ENCODE assay signal across 8 cellular contexts in the genomic region with DNA sequence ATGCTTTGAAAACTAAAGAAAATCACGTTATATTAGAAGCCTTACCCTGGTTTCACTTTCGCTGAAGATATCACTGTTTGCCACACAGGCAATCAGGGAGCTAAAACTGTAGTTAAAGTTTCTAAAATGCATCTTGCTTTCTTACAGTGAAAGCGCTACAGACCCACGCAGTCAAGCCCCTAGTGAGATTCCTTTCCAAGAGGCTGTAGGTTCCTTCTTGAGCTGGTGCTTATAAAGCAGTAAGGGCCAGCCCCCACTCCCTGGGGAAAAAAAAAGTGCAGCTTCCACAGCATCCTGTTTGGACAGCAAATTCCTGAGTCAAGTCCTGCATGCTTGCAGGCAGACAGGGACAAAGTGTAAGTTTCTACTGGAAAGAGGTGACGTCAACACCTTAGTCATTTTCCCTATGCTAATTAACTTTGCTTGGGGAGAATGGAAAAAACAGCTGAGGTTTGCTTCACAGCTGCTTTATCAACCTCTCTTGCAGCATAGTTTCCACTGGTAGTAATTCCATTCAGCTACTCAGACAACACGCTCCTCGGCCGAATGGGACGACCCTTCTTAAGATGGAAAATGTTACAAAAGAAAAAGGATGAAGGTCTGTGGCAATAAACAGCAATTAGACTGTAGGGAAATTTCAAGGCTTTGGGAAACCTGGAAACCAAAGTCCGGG. TPM values are rescaled to one million over a fixed set of nuclear protein-coding genes. Genes with fewer than 3 reads are reported as not detected.
DNase-seq lines count a peak whose midpoint lies in the region; ATAC-seq and TF ChIP-seq lines count a peak whose summit lies in the region.

No MANE protein-coding gene starts in this region.

- 0% methylated on average over 1 of the region's 10 CpGs; no CpG with 5 or more reads in 1 of the 2 experiments for WGBS in IMR-90 (ENCODE audit: extremely low coverage in 2 of 2, insufficient read length in 1 of 2), 2 experiments

- peak overlapping the region; percentile 72 for H3K4me3 Mint-ChIP-seq in activated T-cell treated with anti-CD3 and anti-CD28 coated beads, Interleukin-2, amount 50 U/mL, for 24 hours
- peak overlapping the region in 9 of 10 donors; percentile 39 to 76 (median 57) for H3K4me3 Mint-ChIP-seq in naive thymus-derived CD8-positive, alpha-beta T cell

- H4K20me1 ChIP-seq in IMR-90 (ENCODE audit: insufficient read depth, low read length) (peaks cover 24% of the 10 kb centered on the region), fibroblast of lung (ENCODE audit: control insufficient read depth, extremely low read depth, insufficient read depth, low read length) (no peaks in the 10 kb centered on the region)

- H3K27me3 Mint-ChIP-seq in activated T-cell treated with anti-CD3 and anti-CD28 coated beads, Interleukin-2, amount 50 U/mL, for 24 hours, result no peaks in the 10 kb centered on the region
- no peaks in the 10 kb centered on the region for H3K27me3 Mint-ChIP-seq in naive thymus-derived CD8-positive, alpha-beta T cell

- peak overlapping the region; percentile 91 for H3K18ac ChIP-seq in IMR-90 (ENCODE audit: low read depth, low read length)

- H2BK5ac ChIP-seq in IMR-90 (ENCODE audit: low read depth, low read length, poor library complexity, severe bottlenecking), result peak overlapping the region; percentile 98

- no peak overlapping the region for H2AK9ac ChIP-seq in IMR-90 (replicated peaks; ENCODE audit: low read depth, low read length, poor library complexity)

- H3K4me1 Mint-ChIP-seq in activated T-cell treated with anti-CD3 and anti-CD28 coated beads, Interleukin-2, amount 50 U/mL, for 24 hours (ENCODE audit: low read depth), result peaks cover 57% of the 10 kb centered on the region
- H3K4me1 Mint-ChIP-seq in naive thymus-derived CD8-positive, alpha-beta T cell, result peaks cover 2 to 20% (median 10%) of the 10 kb centered on the region in 4 donors

- CTCF ChIA-PET in GM10248 (lab: Yijun Ruan, JAX) (interaction anchor here (0.9 to 3.2 kb wide), 6 partner anchors 9 to 166 kb away, joined by 3 to 21 read pairs (median 4); no protein-coding TSS in a partner anchor), IMR-90 (lab: Yijun Ruan, JAX) (interaction anchor here (1.4 to 3.2 kb wide), 2 partner anchors 16 to 76 kb away, joined by 4 to 15 read pairs; no protein-coding TSS in a partner anchor)

- ATAC-seq in IMR-90 (ENCODE audit: low read depth), result peak; percentile 79
- no peak for ATAC-seq in naive thymus-derived CD8-positive, alpha-beta T cell
- ATAC-seq in HG03097 (IDR thresholded peaks at IDR 0.05; ENCODE audit: low FRiP score, unreplicated experiment), result no peak

- peak; percentile 99 for TF ChIP-seq POLR2A in IMR-90 (IDR thresholded peaks at IDR 0.05; ENCODE audit: low read depth, low read length)

- H4K5ac ChIP-seq in IMR-90 (ENCODE audit: low read depth, low read length), result peak overlapping the region; percentile 80

- in situ Hi-C loops in IMR-90 (cut with MboI; ENCODE audit: low sequenced_read_pairs), result no loop called here

- H3K4me3 ChIP-seq in IMR-90 (ENCODE audit: insufficient read depth, low read depth, low read length) (peak overlapping the region; percentile 57), fibroblast of lung (replicated peaks in 1 of 4; ENCODE audit: control extremely low read depth in 1 of 4, insufficient read depth in 1 of 4, low read depth in 3 of 4, low read length in 4 of 4) (peak overlapping the region; percentile 52 to 88 (median 62))

- DNase-seq in GM10248 (ENCODE audit: extremely low spot score) (peak; percentile 48), IMR-90 (peak; percentile 100), fibroblast of lung (ENCODE audit: low read depth in 2 of 2) (peak; percentile 100), COLO668 (lab: John Stamatoyannopoulos, UW; ENCODE audit: unreplicated experiment) (no peak)
- peak; percentile 71 for DNase-seq in activated T-cell treated with anti-CD3 and anti-CD28 coated beads, Interleukin-2, amount 50 U/mL, for 24 hours
- no peak for DNase-seq in naive thymus-derived CD8-positive, alpha-beta T cell

- H2AFZ ChIP-seq in IMR-90 (replicated peaks; ENCODE audit: low read length, poor library complexity) (no peak overlapping the region), fibroblast of lung (ENCODE audit: low read length) (no peak overlapping the region)

- POLR2A ChIA-PET in GM10248 (lab: Yijun Ruan, JAX) (no interaction called here), IMR-90 (lab: Charles Lee; ENCODE audit: unreplicated experiment) (interaction anchor here (0.7 to 2.2 kb wide), 9 partner anchors 9 to 74 kb away, joined by 3 to 12 read pairs (median 4); no protein-coding TSS in a partner anchor)
- POLR2A ChIA-PET in naive thymus-derived CD8-positive, alpha-beta T cell (lab: Charles Lee), result no interaction called here

- H3K14ac ChIP-seq in IMR-90 (replicated peaks; ENCODE audit: low read depth, low read length), result peak overlapping the region; percentile 96

- H2BK20ac ChIP-seq in IMR-90 (ENCODE audit: low read depth, low read length), result peak overlapping the region; percentile 62

- peak overlapping the region; percentile 96 for H3K27ac Mint-ChIP-seq in activated T-cell treated with anti-CD3 and anti-CD28 coated beads, Interleukin-2, amount 50 U/mL, for 24 hours
- H3K27ac Mint-ChIP-seq in naive thymus-derived CD8-positive, alpha-beta T cell, result peak overlapping the region in 6 of 10 donors; percentile 26 to 79 (median 72)

- H4K91ac ChIP-seq in IMR-90 (ENCODE audit: insufficient read depth, low read depth, low read length), result peak overlapping the region; percentile 80

- H3K36me3 Mint-ChIP-seq in activated T-cell treated with anti-CD3 and anti-CD28 coated beads, Interleukin-2, amount 50 U/mL, for 24 hours (ENCODE audit: low read depth), result peaks cover 12% of the 10 kb centered on the region
- H3K36me3 Mint-ChIP-seq in naive thymus-derived CD8-positive, alpha-beta T cell, result peaks cover 2 to 10% (median 5%) of the 10 kb centered on the region in 3 donors

- H3K4ac ChIP-seq in IMR-90 (ENCODE audit: low read depth, low read length), result peak overlapping the region; percentile 86

- peaks cover 11% of the 10 kb centered on the region for H3K4me1 ChIP-seq in IMR-90 (ENCODE audit: control insufficient read depth, insufficient read depth, low read length)
- H3K4me1 ChIP-seq in fibroblast of lung (ENCODE audit: control insufficient read depth, extremely low read depth, insufficient read depth, low read length), result peaks cover 10% of the 10 kb centered on the region

- peaks cover 25% of the 10 kb centered on the region for H3K79me2 ChIP-seq in fibroblast of lung (ENCODE audit: control insufficient read depth, insufficient read depth, low read length)

- TF ChIP-seq CTCF in GM10248 (IDR thresholded peaks at IDR 0.05; ENCODE audit: control extremely low read depth, extremely low read depth, low read depth, missing control alignments), result no peak
- no peak for TF ChIP-seq CTCF in IMR-90 (conservative IDR thresholded peaks at IDR 0.05; ENCODE audit: low read depth, low read length)
- TF ChIP-seq CTCF in fibroblast of lung (conservative IDR thresholded peaks at IDR 0.05 in 1 of 2, IDR thresholded peaks at IDR 0.05 in 1 of 2; ENCODE audit: low read depth in 1 of 2, low read length in 2 of 2), result no peak

- intact Hi-C loops in IMR-90 (cut with micrococcal nuclease), result loop anchor here (1.0 to 5.0 kb wide), 3 partner anchors 18 to 76 kb away; no protein-coding TSS in a partner anchor

- H3K9ac ChIP-seq in IMR-90 (ENCODE audit: low read depth, low read length) (peak overlapping the region; percentile 86), fibroblast of lung (ENCODE audit: insufficient read depth, low read length) (peak overlapping the region; percentile 78)

- no peak; the same call in 1 of the 2 replicates for TF ChIP-seq RAD21 in IMR-90 (IDR thresholded peaks at IDR 0.05; ENCODE audit: low read length)

- peak overlapping the region; percentile 12 for H2AK5ac ChIP-seq in IMR-90 (ENCODE audit: low read depth, low read length)

- peaks cover 6% of the 10 kb centered on the region; the same call in 1 of the 2 replicates for H3K9me1 ChIP-seq in IMR-90 (ENCODE audit: insufficient read depth, low read length)

- no TSS peak for BruUV-seq in IMR-90 (replicated peaks; lab: Mats Ljungman, UMichigan)

- H2BK120ac ChIP-seq in IMR-90 (ENCODE audit: low read depth, low read length), result peak overlapping the region; percentile 84

- H3K27ac ChIP-seq in IMR-90 (ENCODE audit: insufficient read depth, low read length) (peak overlapping the region; percentile 58), fibroblast of lung (ENCODE audit: insufficient read depth, low read length) (peak overlapping the region; percentile 87), temporal lobe (ENCODE audit: low read depth, low read length) (peak overlapping the region; percentile 36)

- H3K4me2 ChIP-seq in IMR-90 (ENCODE audit: low read depth, low read length), result peak overlapping the region; percentile 80
- H3K4me2 ChIP-seq in fibroblast of lung (ENCODE audit: extremely low read depth, insufficient read depth, low read length), result peak overlapping the region; percentile 55

- peak overlapping the region; percentile 91 for H3K56ac ChIP-seq in IMR-90 (ENCODE audit: extremely low read depth, insufficient read depth, low read length)

- no peaks in the 10 kb centered on the region for H3K27me3 ChIP-seq in IMR-90 (ENCODE audit: control insufficient read depth, insufficient read depth, low read length)
- H3K27me3 ChIP-seq in fibroblast of lung (ENCODE audit: control insufficient read depth, insufficient read depth, low read length), result no peaks in the 10 kb centered on the region

- peak overlapping the region; percentile 51; the same call in 1 of the 3 replicates for H2BK15ac ChIP-seq in IMR-90 (ENCODE audit: low read depth, low read length)

- dilution Hi-C loops in IMR-90 (cut with HindIII; ENCODE audit: low sequenced_read_pairs, unreplicated experiment), result no loop called here

- H3K36me3 ChIP-seq in IMR-90 (ENCODE audit: control insufficient read depth, insufficient read depth, low read length) (peaks cover 17% of the 10 kb centered on the region), fibroblast of lung (ENCODE audit: control insufficient read depth, insufficient read depth, low read length) (peaks cover 9% of the 10 kb centered on the region)

- H3K9me3 Mint-ChIP-seq in activated T-cell treated with anti-CD3 and anti-CD28 coated beads, Interleukin-2, amount 50 U/mL, for 24 hours, result peaks cover 4% of the 10 kb centered on the region
- H3K9me3 Mint-ChIP-seq in naive thymus-derived CD8-positive, alpha-beta T cell, result peaks cover 0 to 18% (median 2%) of the 10 kb centered on the region in 9 donors

- no peaks in the 10 kb centered on the region for H3K9me3 ChIP-seq in IMR-90 (ENCODE audit: control insufficient read depth, insufficient read depth, low read length)
- H3K9me3 ChIP-seq in fibroblast of lung (ENCODE audit: control insufficient read depth, insufficient read depth, low read depth, low read length), result no peaks in the 10 kb centered on the region

- peaks cover 6 to 54% of the 10 kb centered on the region in 2 experiments for H3K79me1 ChIP-seq in IMR-90 (ENCODE audit: low read depth in 1 of 2, low read length in 2 of 2)

- H3K23ac ChIP-seq in IMR-90 (ENCODE audit: low read depth, low read length), result peak overlapping the region; percentile 97

- peak overlapping the region; percentile 60 to 91 for H4K8ac ChIP-seq in IMR-90 (ENCODE audit: low read depth in 2 of 2, low read length in 2 of 2)

RNA-seq across cellular contexts. Expression of gene KCNE1, which starts 14.7 kb away (rescaled TPM):
- total RNA-seq in IMR-90 (2012; rRNA removed) (0.83 and 0.90 TPM in 2 replicates), fibroblast of lung (under 0.01 and 0.33 TPM in 2 replicates), temporal lobe (1.2 TPM)
- polyA plus RNA-seq in IMR-90 (2012; rRNA removed) (0.37 and 0.46 TPM in 2 replicates), fibroblast of lung (0.45 and 0.63 TPM in 2 replicates)
- polyA plus RNA-seq in IMR-90 (2012; cell fraction: cytosol; rRNA removed), result 0.22 and 0.25 TPM in 2 replicates
- 0.92 and 1.2 TPM in 2 replicates for polyA plus RNA-seq in IMR-90 (2012; cell fraction: nucleus; rRNA removed; ENCODE audit: low replicate concordance)
- 0.20 and 0.31 TPM in 2 replicates for polyA plus RNA-seq in fibroblast of lung (2012)
- polyA minus RNA-seq in fibroblast of lung (ENCODE audit: low replicate concordance), result 0.93 TPM in 1 of 2 replicates, not detected in the other
- under 1 TPM; 0.19 to 0.23 TPM for total RNA-seq in naive thymus-derived CD8-positive, alpha-beta T cell
- polyA plus RNA-seq in naive thymus-derived CD8-positive, alpha-beta T cell, result not detected

Comparison
In these comparisons a context has a peak if more than half of its experiments do, and no peak if none do; other contexts are left out.
1. DNase-seq: peak in GM10248 (single experiment), IMR-90 (single experiment), activated T-cell treated with anti-CD3 and anti-CD28 coated beads, Interleukin-2, amount 50 U/mL, for 24 hours (single experiment) and fibroblast of lung (2 of 2); none in naive thymus-derived CD8-positive, alpha-beta T cell (0 of 10) and COLO668 (single experiment).
2. H3K27ac ChIP-seq: peak in every context shown above with its lines; median percentile 87 in fibroblast of lung; 58 in IMR-90; 36 in temporal lobe.